ENCODE assay signal across 9 cellular contexts in the genomic region with DNA sequence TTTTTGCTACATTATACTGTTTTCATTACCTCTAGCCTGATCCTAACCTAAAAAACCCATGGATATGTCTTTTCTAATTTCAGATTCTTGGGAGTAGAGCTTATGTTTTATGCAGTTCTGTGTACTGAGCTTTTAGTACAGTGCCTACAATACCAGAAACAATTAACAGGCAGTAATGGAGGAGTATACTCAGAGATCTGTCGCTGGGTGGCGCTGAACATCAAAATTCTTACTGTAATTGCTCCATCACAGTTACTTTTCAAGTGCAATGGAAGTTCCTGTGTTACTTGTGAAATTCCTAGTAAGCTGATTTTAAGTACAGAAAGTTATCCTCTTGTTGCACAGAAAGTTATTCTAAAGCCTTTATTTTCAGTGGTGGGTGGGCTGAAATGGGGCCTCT.
DNase-seq lines count a peak whose midpoint lies in the region; ATAC-seq lines count a peak whose summit lies in the region.
"Had no signal": no experiment of that assay in that cellular context is flagged by ENCODE, and none has a peak within 500 bp of the region (broad histone marks: within the 10 kb centered on the region; RNA-seq: fewer than 3 reads in every experiment).

No MANE protein-coding gene starts in this region.

- no peaks in the 10 kb centered on the region for H3K27me3 ChIP-seq in adipocyte (replicated peaks; ENCODE audit: control insufficient read depth, insufficient read depth, low read length)

- intact Hi-C loops in sciatic nerve (cut with DNase I), result no loop called here

- no peak overlapping the region for H3K9ac ChIP-seq in adipocyte (ENCODE audit: low read length)

- peak; percentile 8 for DNase-seq in CMK (ENCODE audit: low read depth)
- DNase-seq in NCI-H446 (lab: John Stamatoyannopoulos, UW), result peak; percentile 61 to 70
- peak; percentile 91 for DNase-seq in adipocyte (ENCODE audit: low read depth)
- DNase-seq in hepatic stellate cell (ENCODE audit: low spot score), result peak; percentile 21
- DNase-seq in sciatic nerve (ENCODE audit: low spot score), result peak; percentile 82
- DNase-seq in COR-L47 (lab: John Stamatoyannopoulos, UW), result no peak

- H3K4me1 ChIP-seq in adipocyte (ENCODE audit: control insufficient read depth, insufficient read depth, low read length), result peaks cover 17% of the 10 kb centered on the region

- H3K36me3 ChIP-seq in adipocyte (ENCODE audit: control insufficient read depth, insufficient read depth, low read length, severe bottlenecking), result no peaks in the 10 kb centered on the region

- ATAC-seq in GM21786 (IDR thresholded peaks at IDR 0.05; ENCODE audit: unreplicated experiment) (peak; percentile 43), sciatic nerve (peak; percentile 76), GM21576 (IDR thresholded peaks at IDR 0.05; ENCODE audit: unreplicated experiment) (no peak)

- H3K4me3 ChIP-seq in adipocyte (ENCODE audit: low read length), result no peak overlapping the region
- H3K4me3 ChIP-seq: skin epidermis had no signal

- H3K9me3 ChIP-seq in adipocyte (ENCODE audit: control insufficient read depth, low read length), result no peaks in the 10 kb centered on the region
